Comparison of ENCODE assay signal across 11 cellular contexts in genomic region chr13:20945952-20946383, GRCh38. TPM values are rescaled to one million over a fixed set of nuclear protein-coding genes. Genes with fewer than 3 reads are reported as not detected.
DNase-seq lines count a peak whose midpoint lies in the region; ATAC-seq and TF ChIP-seq lines count a peak whose summit lies in the region.
"Had no signal": no experiment of that assay in that cellular context is flagged by ENCODE, and none has a peak within 500 bp of the region (broad histone marks: within the 10 kb centered on the region; RNA-seq: fewer than 3 reads in every experiment).

No MANE protein-coding gene starts in this region.

- H3K27ac Mint-ChIP-seq in WTC11: no peak overlapping the region
- H3K27ac Mint-ChIP-seq: activated T-helper 2 cell treated with anti-CD3 and anti-CD28 coated beads, Interferon-gamma antibody, Interleukin-2, Interleukin-4, amounts not matched to agents 10 μg/mL and 5 μg/mL and 100 μg/mL, durations not matched to agents 14 hours and 24 hours and 36 hours; IgD-negative memory B cell had no signal

- no peak overlapping the region for H3K14ac ChIP-seq in trophoblast cell (ENCODE audit: low read length)

- intact Hi-C loops in Right ventricle myocardium superior (cut with DNase I): loop anchor here (10.0 kb wide), 1 partner anchor 529 kb away; no protein-coding TSS in a partner anchor

- H3K4me1 Mint-ChIP-seq in WTC11: peaks cover 6% of the 10 kb centered on the region

- no peaks in the 10 kb centered on the region for H3K36me3 Mint-ChIP-seq in WTC11
- H3K36me3 Mint-ChIP-seq: IgD-negative memory B cell had no signal

- H2BK12ac ChIP-seq in trophoblast cell (ENCODE audit: low read length): no peak overlapping the region

- H3K9me3 ChIP-seq in trophoblast cell (ENCODE audit: insufficient read depth, low read depth, low read length) (peaks cover 2% of the 10 kb centered on the region), MG63 (no peaks in the 10 kb centered on the region)

- no peak overlapping the region for H3K4ac ChIP-seq in trophoblast cell (ENCODE audit: low read depth, low read length)

- DNase-seq in GF-D8 (lab: John Stamatoyannopoulos, UW): peak; percentile 74
- peak; percentile 39 for DNase-seq in WTC11 (ENCODE audit: low spot score)
- peak; percentile 48 for DNase-seq in Right ventricle myocardium superior
- DNase-seq in trophoblast cell: peak in 1 of 2 donors; percentile 35
- DNase-seq in MG63: no peak
- DNase-seq in NK-92 treated with Interleukin-12 subunit alpha and Interleukin-12 subunit beta, amount 100 ng/mL, for 24 hours (lab: John Stamatoyannopoulos, UW): no peak
- DNase-seq: RPMI8226 had no signal

- H3K4me2 ChIP-seq in trophoblast cell (ENCODE audit: low read length): peak overlapping the region; percentile 26

- H4K91ac ChIP-seq in trophoblast cell (ENCODE audit: low read depth, low read length): no peak overlapping the region

- peaks cover 17% of the 10 kb centered on the region for H3K9me3 Mint-ChIP-seq in WTC11
- H3K9me3 Mint-ChIP-seq: activated T-helper 2 cell treated with anti-CD3 and anti-CD28 coated beads, Interferon-gamma antibody, Interleukin-2, Interleukin-4, amounts not matched to agents 10 μg/mL and 5 μg/mL and 100 μg/mL, durations not matched to agents 14 hours and 24 hours and 36 hours; IgD-negative memory B cell had no signal

- peaks cover 0 to 2% of the 10 kb centered on the region in 2 experiments for H3K4me1 ChIP-seq in trophoblast cell (ENCODE audit: control insufficient read depth in 1 of 2, insufficient read depth in 2 of 2, low read length in 2 of 2)

- H3K27me3 Mint-ChIP-seq in WTC11 (ENCODE audit: low read depth): peaks cover 49% of the 10 kb centered on the region

- POLR2A ChIA-PET in WTC11 (lab: Charles Lee): no interaction called here

- no CpG with 5 or more reads among the region's 29 CpGs for WGBS in trophoblast cell (ENCODE audit: extremely low coverage, insufficient coverage, insufficient read length)

- H3K36me3 ChIP-seq in trophoblast cell (ENCODE audit: control insufficient read depth in 1 of 2, insufficient read depth in 2 of 2, low read length in 2 of 2) (no peaks in the 10 kb centered on the region), MG63 (no peaks in the 10 kb centered on the region)

- H2BK120ac ChIP-seq in trophoblast cell (ENCODE audit: insufficient read depth, low read length, poor library complexity): no peak overlapping the region

- H3K79me1 ChIP-seq in trophoblast cell (ENCODE audit: low read length): no peaks in the 10 kb centered on the region

- H3K27me3 ChIP-seq in trophoblast cell (ENCODE audit: insufficient read depth, low read length) (peaks cover 4% of the 10 kb centered on the region), MG63 (no peaks in the 10 kb centered on the region)

- no peak for TF ChIP-seq CTCF in WTC11 (IDR thresholded peaks at IDR 0.05)

- ATAC-seq in WTC11 (peak; percentile 67), Right ventricle myocardium superior (ENCODE audit: poor library complexity) (no peak), GM21381 (IDR thresholded peaks at IDR 0.05; ENCODE audit: unreplicated experiment) (no peak), HG03045 (IDR thresholded peaks at IDR 0.05; ENCODE audit: unreplicated experiment) (no peak)

- H3K27ac ChIP-seq in trophoblast cell (ENCODE audit: low read depth, low read length): no peak overlapping the region

- H3K4me3 ChIP-seq in trophoblast cell (ENCODE audit: low read depth, low read length): no peak overlapping the region
- no peak overlapping the region for H3K4me3 ChIP-seq in MG63

- no peak overlapping the region for H2BK5ac ChIP-seq in trophoblast cell (ENCODE audit: low read depth, low read length, poor library complexity)

- H4K12ac ChIP-seq in trophoblast cell (ENCODE audit: low read depth, low read length): no peak overlapping the region

- no peak overlapping the region for H3K23ac ChIP-seq in trophoblast cell (ENCODE audit: low read length)

- H2AK5ac ChIP-seq in trophoblast cell (ENCODE audit: low read length): no peak overlapping the region

- H2AFZ ChIP-seq in trophoblast cell (ENCODE audit: insufficient read depth, low read length, poor library complexity): no peak overlapping the region

- no peak overlapping the region for H3K18ac ChIP-seq in trophoblast cell (ENCODE audit: low read length)

- no peak overlapping the region for H3K9ac ChIP-seq in trophoblast cell (ENCODE audit: low read length)

- no peaks in the 10 kb centered on the region for H3K79me2 ChIP-seq in trophoblast cell (ENCODE audit: control insufficient read depth, insufficient read depth, low read length, poor library complexity)

- CTCF ChIA-PET in WTC11 (lab: Charles Lee): interaction anchor here (1.0 to 1.5 kb wide), 4 partner anchors 20 to 531 kb away, joined by 3 to 6 read pairs (median 4); no protein-coding TSS in a partner anchor

- H3K4me3 Mint-ChIP-seq in WTC11: peak overlapping the region; percentile 63

- no peak overlapping the region for H4K8ac ChIP-seq in trophoblast cell (ENCODE audit: low read depth, low read length)

TF ChIP-seq in WTC11, 78 proteins besides CTCF, POLR2A, EP300 and RAD21:
- TF ChIP-seq TP53 (CRISPR knock-in tag; IDR thresholded peaks at IDR 0.05) (peak; percentile 62; the same call in 1 of the 2 replicates), ZNF121 (CRISPR knock-in tag; IDR thresholded peaks at IDR 0.05) (no peak), ATF3 (CRISPR knock-in tag; conservative IDR thresholded peaks at IDR 0.05) (no peak), FOXJ3 (CRISPR knock-in tag; IDR thresholded peaks at IDR 0.05; ENCODE audit: borderline replicate concordance) (no peak), MYBL2 (CRISPR knock-in tag; IDR thresholded peaks at IDR 0.05) (0 out of 2 replicates have a peak, but pooled peaks have one; percentile 38), EMX1 (CRISPR knock-in tag; IDR thresholded peaks at IDR 0.05) (no peak), ZNF263 (CRISPR knock-in tag; IDR thresholded peaks at IDR 0.05; ENCODE audit: low read depth) (peak; percentile 71; the same call in 1 of the 2 replicates), SOX15 (CRISPR knock-in tag; IDR thresholded peaks at IDR 0.05) (no peak), FOXP1 (CRISPR knock-in tag; IDR thresholded peaks at IDR 0.05; ENCODE audit: borderline replicate concordance) (0 out of 2 replicates have a peak, but pooled peaks have one; percentile 19), MAX (CRISPR knock-in tag; IDR thresholded peaks at IDR 0.05) (0 out of 2 replicates have a peak, but pooled peaks have one; percentile 32)
- TF ChIP-seq, protein P1, sequence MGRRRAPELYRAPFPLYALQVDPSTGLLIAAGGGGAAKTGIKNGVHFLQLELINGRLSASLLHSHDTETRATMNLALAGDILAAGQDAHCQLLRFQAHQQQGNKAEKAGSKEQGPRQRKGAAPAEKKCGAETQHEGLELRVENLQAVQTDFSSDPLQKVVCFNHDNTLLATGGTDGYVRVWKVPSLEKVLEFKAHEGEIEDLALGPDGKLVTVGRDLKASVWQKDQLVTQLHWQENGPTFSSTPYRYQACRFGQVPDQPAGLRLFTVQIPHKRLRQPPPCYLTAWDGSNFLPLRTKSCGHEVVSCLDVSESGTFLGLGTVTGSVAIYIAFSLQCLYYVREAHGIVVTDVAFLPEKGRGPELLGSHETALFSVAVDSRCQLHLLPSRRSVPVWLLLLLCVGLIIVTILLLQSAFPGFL (CRISPR knock-in tag; IDR thresholded peaks at IDR 0.05; ENCODE audit: borderline replicate concordance): no peak
TF ChIP-seq in WTC11: peak in this region for 5.

RNA-seq across cellular contexts. Expression of gene XPO4, which starts 43.4 kb away (rescaled TPM):
- 32.2 to 34.9 TPM (median 33.8 TPM) in 3 replicates for total RNA-seq in WTC11 (2021)
- 28.3 TPM for total RNA-seq in Right ventricle myocardium superior
- 10.7 TPM in 2 replicates for polyA plus RNA-seq in trophoblast cell (2013)
- 16.7 and 21.7 TPM in 2 replicates for total RNA-seq in MG63 (2014; rRNA removed; shearing (Covaris generic); ENCODE audit: low replicate concordance)

Comparison
In these comparisons a context has a peak if more than half of its experiments do, and no peak if none do; other contexts are left out.
1. DNase-seq: peak in GF-D8 (single experiment), WTC11 (single experiment) and Right ventricle myocardium superior (single experiment); none in MG63 (single experiment) and NK-92 treated with Interleukin-12 subunit alpha and Interleukin-12 subunit beta, amount 100 ng/mL, for 24 hours (single experiment).